ENCODE assay signal across 8 cellular contexts in the genomic region with DNA sequence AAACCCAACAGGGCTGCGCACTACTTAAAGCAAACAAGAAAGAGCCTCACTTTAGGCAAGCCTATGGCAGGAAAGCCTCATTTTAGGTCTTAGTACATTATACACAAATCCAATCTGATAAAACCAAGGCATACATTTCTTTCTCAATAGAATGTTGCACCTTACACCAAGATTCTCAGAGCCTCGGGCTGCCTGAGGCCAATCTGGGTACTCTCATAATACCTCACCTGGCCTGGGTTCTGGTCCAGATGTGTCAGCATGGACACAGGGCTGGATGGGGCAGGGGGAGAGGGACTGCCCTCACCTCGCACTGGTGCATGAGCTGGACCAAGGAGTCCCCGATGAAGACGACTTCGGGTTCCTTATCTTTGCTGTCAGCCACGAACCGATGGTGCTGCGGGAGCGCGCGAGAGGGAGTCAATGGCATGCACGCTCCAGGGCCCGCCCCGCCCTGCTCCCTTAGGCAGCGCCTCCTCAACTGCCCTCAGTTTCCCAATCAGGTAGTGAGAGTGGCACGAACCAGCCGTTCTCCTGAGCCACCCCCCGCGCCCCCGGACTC. TPM values are rescaled to one million over a fixed set of nuclear protein-coding genes. Genes with fewer than 3 reads are reported as not detected.
DNase-seq lines count a peak whose midpoint lies in the region; ATAC-seq and TF ChIP-seq lines count a peak whose summit lies in the region.

A gene with protein sequence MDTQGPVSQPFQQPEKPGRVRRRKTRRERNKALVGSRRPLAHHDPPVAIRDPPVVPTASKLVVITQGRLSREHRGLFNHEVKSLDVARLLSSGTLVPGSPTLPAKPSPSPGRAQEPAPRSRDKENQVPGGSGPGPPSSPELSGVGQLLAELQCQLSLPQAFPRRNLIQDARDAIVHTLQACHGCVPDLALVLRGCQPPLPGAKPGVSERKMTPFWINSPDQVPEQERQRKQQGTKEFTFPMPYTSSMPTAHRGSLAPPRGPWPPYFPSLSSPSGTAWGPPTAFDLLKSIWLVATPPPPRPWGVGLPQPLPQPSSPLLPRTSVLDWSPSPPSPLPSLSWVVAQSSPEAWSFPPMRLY (plus strand): TSS at position 487 of the 559 bp plus-strand sequence. CDS start 7,453 bp downstream, outside the sequence.

- H3K9me3 Mint-ChIP-seq in activated T-cell treated with anti-CD3 and anti-CD28 coated beads, Interleukin-2, amount 50 U/mL, for 4 hours: no peaks in the 10 kb centered on the region

- H3K4me3 ChIP-seq in lung (peak within 1 kb of the TSS; percentile 44), upper lobe of left lung (peak within 1 kb of the TSS; percentile 34 to 74 (median 64))

- no peak for TF ChIP-seq POLR2A in upper lobe of left lung (IDR thresholded peaks at IDR 0.05)

- 6 to 7% methylated on average over 19 to 21 of the region's 21 CpGs for WGBS in lung, 2 donors
- WGBS in upper lobe of left lung, 2 donors: 8 to 45% methylated on average over 2 to 17 of the region's 21 CpGs

- H3K9me3 ChIP-seq in lung (ENCODE audit: control insufficient read depth in 2 of 2, insufficient read depth in 1 of 2, low read length in 1 of 2): no peaks in the 10 kb centered on the region
- no peaks in the 10 kb centered on the region for H3K9me3 ChIP-seq in upper lobe of left lung

- TF ChIP-seq CTCF in lung (IDR thresholded peaks at IDR 0.05; ENCODE audit: control extremely low read depth, extremely low read depth) (no peak), upper lobe of left lung (IDR thresholded peaks at IDR 0.05) (no peak)

- H3K36me3 ChIP-seq in lung (ENCODE audit: control insufficient read depth in 2 of 2, insufficient read depth in 2 of 2, low read length in 2 of 2) (peaks cover 0 to 2% of the 10 kb centered on the region in 2 donors), upper lobe of left lung (peaks cover 0 to 4% (median 0%) of the 10 kb centered on the region in 4 donors)

- peak; percentile 32 for ATAC-seq in activated T-cell treated with anti-CD3 and anti-CD28 coated beads, Interleukin-2, amount 50 U/mL, for 4 hours
- ATAC-seq in lung (ENCODE audit: insufficient read depth, low FRiP score) (no peak), upper lobe of left lung (ENCODE audit: low FRiP score in 2 of 2) (peak; percentile 20 to 28), GM21367 (IDR thresholded peaks at IDR 0.05; ENCODE audit: unreplicated experiment) (no peak)

- H3K27me3 Mint-ChIP-seq in activated T-cell treated with anti-CD3 and anti-CD28 coated beads, Interleukin-2, amount 50 U/mL, for 4 hours (ENCODE audit: low read depth): no peaks in the 10 kb centered on the region

- H3K4me1 ChIP-seq in lung (ENCODE audit: control insufficient read depth in 2 of 2, insufficient read depth in 2 of 2, low read length in 2 of 2) (peaks cover 0 to 3% of the 10 kb centered on the region in 2 donors), upper lobe of left lung (peaks cover 9 to 17% (median 15%) of the 10 kb centered on the region in 4 donors)

- H3K27me3 ChIP-seq in lung (ENCODE audit: control insufficient read depth, insufficient read depth) (no peaks in the 10 kb centered on the region), upper lobe of left lung (no peaks in the 10 kb centered on the region)

- H3K27ac ChIP-seq in caudate nucleus (ENCODE audit: low read depth, low read length) (peak within 1 kb of the TSS; percentile 67), lung (ENCODE audit: low read depth in 1 of 2, low read length in 1 of 2) (peak within 1 kb of the TSS in 1 of 2 donors; percentile 26), upper lobe of left lung (peak within 1 kb of the TSS in 3 of 4 donors; percentile 6 to 70 (median 68))

- H3K4me3 Mint-ChIP-seq in activated T-cell treated with anti-CD3 and anti-CD28 coated beads, Interleukin-2, amount 50 U/mL, for 4 hours: peak within 1 kb of the TSS; percentile 85

- no peak for TF ChIP-seq EP300 in upper lobe of left lung (IDR thresholded peaks at IDR 0.05)

- no peak for DNase-seq in activated T-cell treated with anti-CD3 and anti-CD28 coated beads, Interleukin-2, amount 50 U/mL, for 4 hours
- DNase-seq in activated T-cell treated with anti-CD3 and anti-CD28 coated beads for 4 hours (no peak), NAMALWA (ENCODE audit: low spot score) (peak; percentile 34), caudate nucleus (lab: John Stamatoyannopoulos, UW) (peak in 18 of 61 donors; percentile 17 to 77 (median 58)), lung (ENCODE audit: low spot score) (no peak), upper lobe of left lung (no peak), epidermal melanocyte (ENCODE audit: insufficient read length, low spot score) (no peak)

- H3K4me1 Mint-ChIP-seq in activated T-cell treated with anti-CD3 and anti-CD28 coated beads, Interleukin-2, amount 50 U/mL, for 4 hours (ENCODE audit: low read depth): peaks cover 24% of the 10 kb centered on the region

- no peaks in the 10 kb centered on the region for H3K36me3 Mint-ChIP-seq in activated T-cell treated with anti-CD3 and anti-CD28 coated beads, Interleukin-2, amount 50 U/mL, for 4 hours (ENCODE audit: insufficient read depth)

RNA-seq across cellular contexts. Expression of the gene that starts here (rescaled TPM):
- total RNA-seq in activated T-cell treated with anti-CD3 and anti-CD28 coated beads, Interleukin-2, amount 50 U/mL, for 4 hours: 1 to 10 TPM in 2 of 3 donors, under 1 TPM in 1; 0.58 to 1.5 (median 1.3) TPM
- total RNA-seq in lung (1 to 10 TPM in 1 of 2 donors, under 1 TPM in 1; 0.23 to 1.0 TPM), upper lobe of left lung (1 to 10 TPM in 1 of 6 donors, under 1 TPM in 2, not detected in 3; 0.40 to 1.4 (median 0.61) TPM)
- under 1 TPM; 0.63 to 0.92 TPM for polyA plus RNA-seq in lung

Comparison
In these comparisons a context has a peak if more than half of its experiments do, and no peak if none do; other contexts are left out.
1. ATAC-seq: peak in activated T-cell treated with anti-CD3 and anti-CD28 coated beads, Interleukin-2, amount 50 U/mL, for 4 hours (2 of 2) and upper lobe of left lung (2 of 2); none in lung (single experiment) and GM21367 (single experiment).